8 cellular contexts compared by ENCODE assay signal in the genomic region with DNA sequence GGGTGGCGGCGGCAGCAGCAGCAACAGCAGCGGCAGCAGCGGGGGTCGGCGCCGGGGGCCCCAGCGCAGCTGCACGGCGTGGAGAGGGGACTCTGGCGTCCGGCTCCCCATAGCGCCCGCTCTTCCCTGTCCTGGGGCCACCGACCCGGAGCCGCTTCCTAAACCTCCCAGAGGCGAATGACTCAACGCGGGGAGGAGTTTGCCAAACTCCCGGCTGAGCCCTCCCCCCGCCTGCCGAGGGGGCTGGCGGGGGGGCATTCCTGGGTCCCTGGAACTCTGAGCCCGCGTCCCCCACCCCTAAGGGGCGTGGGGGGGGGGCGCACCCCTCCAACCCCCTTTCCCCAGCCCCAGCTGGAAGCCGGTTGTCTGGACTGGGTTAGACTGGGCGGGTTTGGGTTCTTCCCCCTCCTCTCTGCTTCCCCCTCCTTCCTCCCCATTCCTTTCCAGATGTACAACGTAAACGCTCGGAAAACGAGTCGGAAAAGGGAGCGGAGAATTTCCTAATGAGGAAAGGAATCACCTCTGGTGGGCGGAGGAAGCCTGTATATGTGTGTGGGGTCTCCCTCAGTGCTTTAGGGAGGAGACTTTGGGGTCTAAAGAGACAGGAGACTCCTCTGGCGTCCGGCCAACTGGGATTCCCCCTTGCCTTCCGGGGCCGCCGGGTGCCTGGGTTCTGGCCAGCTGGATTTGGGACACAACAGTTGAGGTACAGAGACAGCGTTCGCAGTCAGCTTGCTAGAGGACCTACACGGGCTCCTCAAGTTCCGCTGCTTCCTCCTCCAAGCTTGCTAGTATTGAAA. TPM values are rescaled to one million over a fixed set of nuclear protein-coding genes. Genes with fewer than 3 reads are reported as not detected.
DNase-seq lines count a peak whose midpoint lies in the region; ATAC-seq and TF ChIP-seq lines count a peak whose summit lies in the region.

A gene (minus strand): TSS at position 179 of the 800 bp plus-strand sequence. CDS start 68 bp downstream, at position 111.

- H3K9ac ChIP-seq in mesendoderm (ENCODE audit: low read length) (peak within 1 kb of the TSS; percentile 98), stomach smooth muscle (ENCODE audit: low read length in 2 of 2) (peak within 1 kb of the TSS; percentile 90 to 97)

- peaks cover 58% of the 10 kb centered on the region for H3K4me1 Mint-ChIP-seq in activated CD4-positive, alpha-beta memory T cell treated with anti-CD3 and anti-CD28 coated beads, Interleukin-2, amount 10 ng/mL, durations not matched to agents 7 days and 5 days
- H3K4me1 Mint-ChIP-seq in endothelial cell (ENCODE audit: unreplicated experiment) = peaks cover 68% of the 10 kb centered on the region

- H3K27ac Mint-ChIP-seq in activated CD4-positive, alpha-beta memory T cell treated with anti-CD3 and anti-CD28 coated beads, Interleukin-2, amount 10 ng/mL, durations not matched to agents 7 days and 5 days = peak within 1 kb of the TSS; percentile 85
- peak within 1 kb of the TSS; percentile 95 for H3K27ac Mint-ChIP-seq in endothelial cell (ENCODE audit: unreplicated experiment)

- H3K4me1 ChIP-seq in mesendoderm (ENCODE audit: control insufficient read depth, low read depth, low read length) (peaks cover 33% of the 10 kb centered on the region), stomach smooth muscle (ENCODE audit: control insufficient read depth, insufficient read depth, low read length) (peaks cover 59% of the 10 kb centered on the region)

- peak within 1 kb of the TSS; percentile 97 for H3K23ac ChIP-seq in mesendoderm (ENCODE audit: low read length)

- TF ChIP-seq CTCF in AG10803 (conservative IDR thresholded peaks at IDR 0.05; ENCODE audit: low read length) (no peak), endothelial cell (IDR thresholded peaks at IDR 0.05; ENCODE audit: unreplicated experiment) (no peak)

- DNase-seq in AG10803 (ENCODE audit: low read depth) = peak; percentile 68
- peak; percentile 84 for DNase-seq in HuH-7.5 (ENCODE audit: low spot score)
- peak; percentile 47 for DNase-seq in activated CD4-positive, alpha-beta memory T cell treated with anti-CD3 and anti-CD28 coated beads, Interleukin-2, amount 10 ng/mL, durations not matched to agents 7 days and 5 days
- peak; percentile 54 for DNase-seq in endothelial cell (ENCODE audit: low spot score)
- peak; percentile 73 for DNase-seq in mesendoderm
- DNase-seq in SKM-1 treated with dmso at 0.1 percent for 144 hours (lab: John Stamatoyannopoulos, UW; ENCODE audit: unreplicated experiment) = no peak

- no peaks in the 10 kb centered on the region for H3K9me3 Mint-ChIP-seq in activated CD4-positive, alpha-beta memory T cell treated with anti-CD3 and anti-CD28 coated beads, Interleukin-2, amount 10 ng/mL, durations not matched to agents 7 days and 5 days
- no peaks in the 10 kb centered on the region for H3K9me3 Mint-ChIP-seq in endothelial cell (ENCODE audit: unreplicated experiment)

- H2BK120ac ChIP-seq in mesendoderm (ENCODE audit: low read depth, low read length) = peak within 1 kb of the TSS; percentile 97

- peaks cover 5% of the 10 kb centered on the region for H3K79me1 ChIP-seq in mesendoderm (ENCODE audit: low read length)

- H3K36me3 ChIP-seq in mesendoderm (ENCODE audit: control insufficient read depth, insufficient read depth, low read length) (no peaks in the 10 kb centered on the region), stomach smooth muscle (ENCODE audit: control insufficient read depth in 2 of 2, insufficient read depth in 2 of 2, low read length in 2 of 2) (peaks cover 0 to 9% of the 10 kb centered on the region in 2 donors)

- H3K27me3 Mint-ChIP-seq in activated CD4-positive, alpha-beta memory T cell treated with anti-CD3 and anti-CD28 coated beads, Interleukin-2, amount 10 ng/mL, durations not matched to agents 7 days and 5 days = peaks cover 30% of the 10 kb centered on the region
- peaks cover 21% of the 10 kb centered on the region for H3K27me3 Mint-ChIP-seq in endothelial cell (ENCODE audit: unreplicated experiment)

- H3K27me3 ChIP-seq in mesendoderm (ENCODE audit: insufficient read depth, low read length, poor library complexity) (no peaks in the 10 kb centered on the region), stomach smooth muscle (ENCODE audit: control insufficient read depth in 1 of 2, insufficient read depth in 2 of 2, low read length in 2 of 2) (no peaks in the 10 kb centered on the region)

- POLR2A ChIA-PET in activated CD4-positive, alpha-beta memory T cell treated with anti-CD3 and anti-CD28 coated beads, Interleukin-2, amount 10 ng/mL, durations not matched to agents 7 days and 5 days (lab: Charles Lee) = interaction anchor here (0.9 to 2.7 kb wide), 6 partner anchors 14 to 139 kb away, joined by 3 to 10 read pairs (median 5); a partner anchor contains a TSS

- peak within 1 kb of the TSS; percentile 92 for H3K4me3 ChIP-seq in AG10803 (ENCODE audit: low read length)
- peak within 1 kb of the TSS; percentile 73 for H3K4me3 ChIP-seq in mesendoderm (ENCODE audit: low read length)
- H3K4me3 ChIP-seq in stomach smooth muscle (ENCODE audit: low read length in 2 of 2) = peak within 1 kb of the TSS; percentile 85 to 97

- ATAC-seq in HG02759 (IDR thresholded peaks at IDR 0.05; ENCODE audit: unreplicated experiment) = no peak

- H3K36me3 Mint-ChIP-seq in activated CD4-positive, alpha-beta memory T cell treated with anti-CD3 and anti-CD28 coated beads, Interleukin-2, amount 10 ng/mL, durations not matched to agents 7 days and 5 days (ENCODE audit: low read depth) = peaks cover 28% of the 10 kb centered on the region
- H3K36me3 Mint-ChIP-seq in endothelial cell (ENCODE audit: low read depth, unreplicated experiment) = peaks cover 15% of the 10 kb centered on the region

- peaks cover 45% of the 10 kb centered on the region for H3K79me2 ChIP-seq in mesendoderm (ENCODE audit: control insufficient read depth, insufficient read depth, low read length)

- peak within 1 kb of the TSS; percentile 93 for H3K4me3 Mint-ChIP-seq in activated CD4-positive, alpha-beta memory T cell treated with anti-CD3 and anti-CD28 coated beads, Interleukin-2, amount 10 ng/mL, durations not matched to agents 7 days and 5 days
- H3K4me3 Mint-ChIP-seq in endothelial cell (ENCODE audit: unreplicated experiment) = peak within 1 kb of the TSS; percentile 99

- H3K18ac ChIP-seq in mesendoderm (ENCODE audit: low read length) = peak within 1 kb of the TSS; percentile 98

- H3K9me3 ChIP-seq in stomach smooth muscle (ENCODE audit: control insufficient read depth in 2 of 2, low read length in 2 of 2) = no peaks in the 10 kb centered on the region

- peak within 1 kb of the TSS; percentile 55 for H2BK5ac ChIP-seq in mesendoderm (ENCODE audit: low read length)

- CTCF ChIA-PET in activated CD4-positive, alpha-beta memory T cell treated with anti-CD3 and anti-CD28 coated beads, Interleukin-2, amount 10 ng/mL, durations not matched to agents 7 days and 5 days (lab: Charles Lee) = interaction anchor here (1.9 to 11.8 kb wide), 3 partner anchors 10 to 20 kb away, joined by 3 to 282 read pairs (median 12); no protein-coding TSS in a partner anchor

- H3K27ac ChIP-seq in mesendoderm (ENCODE audit: low read depth, low read length) (peak within 1 kb of the TSS; percentile 88), stomach smooth muscle (ENCODE audit: low read length) (peak within 1 kb of the TSS; percentile 93)

- H2BK15ac ChIP-seq in mesendoderm (replicated peaks; ENCODE audit: low read depth) = peak within 1 kb of the TSS; percentile 80

- peak within 1 kb of the TSS; percentile 98 for H3K4ac ChIP-seq in mesendoderm (ENCODE audit: low read depth, low read length)

- no peak within 1 kb of the TSS for H4K5ac ChIP-seq in mesendoderm (ENCODE audit: low read length)

- peak within 1 kb of the TSS; percentile 92 for H3K56ac ChIP-seq in mesendoderm (ENCODE audit: low read length)

- no CpG with 5 or more reads among the region's 46 CpGs for WGBS in mesendoderm (ENCODE audit: extremely low coverage, insufficient coverage, low lambda C conversion rate)

- H2AK5ac ChIP-seq in mesendoderm (ENCODE audit: low read length) = peak within 1 kb of the TSS; percentile 22

- H4K8ac ChIP-seq in mesendoderm (ENCODE audit: low read depth, low read length) = peak within 1 kb of the TSS; percentile 78

- peak within 1 kb of the TSS; percentile 77 for H3K4me2 ChIP-seq in mesendoderm (ENCODE audit: low read length)

RNA-seq across cellular contexts. Expression of the gene that starts here (rescaled TPM):
- 100 to 1,000 TPM; 102 to 107 TPM for total RNA-seq in activated CD4-positive, alpha-beta memory T cell treated with anti-CD3 and anti-CD28 coated beads, Interleukin-2, amount 10 ng/mL, durations not matched to agents 7 days and 5 days
- 688 TPM for total RNA-seq in endothelial cell (ENCODE audit: unreplicated experiment)
- polyA plus RNA-seq in mesendoderm (2013, experiment 1 of 2) = 39.8 TPM
- polyA plus RNA-seq in mesendoderm (2013, experiment 2 of 2) = 35.6 TPM
